Comparison of ENCODE assay signal across 11 cellular contexts in the genomic region with DNA sequence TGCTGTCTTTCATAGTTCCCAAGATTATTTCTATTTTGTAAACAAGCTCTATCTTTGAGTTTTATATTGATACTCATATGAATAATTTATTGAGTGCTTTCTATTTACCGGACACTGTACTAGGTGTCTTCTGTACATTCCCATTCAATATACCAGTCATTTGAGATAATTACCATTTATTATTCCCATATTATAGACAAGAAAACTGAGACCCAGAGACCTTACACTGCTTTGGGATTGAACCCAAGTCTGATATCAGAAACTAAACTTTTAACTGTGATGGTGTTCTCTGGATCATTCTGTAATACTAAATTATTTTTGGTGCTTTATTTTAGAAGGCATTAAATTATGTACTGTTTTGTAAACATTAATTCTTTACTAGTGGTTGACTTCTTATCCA.
"Had no signal": no experiment of that assay in that cellular context is flagged by ENCODE, and none has a peak within 500 bp of the region (broad histone marks: within the 10 kb centered on the region; RNA-seq: fewer than 3 reads in every experiment).

No MANE protein-coding gene starts in this region.

- H3K27ac Mint-ChIP-seq: HFFc6 had no signal

- H3K4me3 ChIP-seq: GM23248, HAP-1 had no signal

- H3K4me1 ChIP-seq: HAP-1 had no signal

- H3K4me2 ChIP-seq: KMS-11 had no signal

- ATAC-seq: HCT116 had no signal

- H3K36me3 ChIP-seq: HAP-1 had no signal

- H3K4me3 Mint-ChIP-seq: HFFc6 had no signal

- H3K27ac ChIP-seq: GM23248, HL-60, KMS-11 had no signal

- H3K9ac ChIP-seq: GM23248, KMS-11 had no signal

- H3K9me3 ChIP-seq: HAP-1 had no signal

- DNase-seq: GM23248, GOT3, H7, HFFc6, IMR-90, Karpas-422, KBM-7 had no signal

- H2AFZ ChIP-seq: GM23248 had no signal
